In genomic region chr1:53120659-53121058, GRCh38 we compare ENCODE assay signal across 2 cellular contexts.
TF ChIP-seq lines count a peak whose summit lies in the region.

No MANE protein-coding gene starts in this region.

TF ChIP-seq in GM23338, 12 proteins besides CTCF, POLR2A, EP300 and RAD21:
- TF ChIP-seq, protein P1, sequence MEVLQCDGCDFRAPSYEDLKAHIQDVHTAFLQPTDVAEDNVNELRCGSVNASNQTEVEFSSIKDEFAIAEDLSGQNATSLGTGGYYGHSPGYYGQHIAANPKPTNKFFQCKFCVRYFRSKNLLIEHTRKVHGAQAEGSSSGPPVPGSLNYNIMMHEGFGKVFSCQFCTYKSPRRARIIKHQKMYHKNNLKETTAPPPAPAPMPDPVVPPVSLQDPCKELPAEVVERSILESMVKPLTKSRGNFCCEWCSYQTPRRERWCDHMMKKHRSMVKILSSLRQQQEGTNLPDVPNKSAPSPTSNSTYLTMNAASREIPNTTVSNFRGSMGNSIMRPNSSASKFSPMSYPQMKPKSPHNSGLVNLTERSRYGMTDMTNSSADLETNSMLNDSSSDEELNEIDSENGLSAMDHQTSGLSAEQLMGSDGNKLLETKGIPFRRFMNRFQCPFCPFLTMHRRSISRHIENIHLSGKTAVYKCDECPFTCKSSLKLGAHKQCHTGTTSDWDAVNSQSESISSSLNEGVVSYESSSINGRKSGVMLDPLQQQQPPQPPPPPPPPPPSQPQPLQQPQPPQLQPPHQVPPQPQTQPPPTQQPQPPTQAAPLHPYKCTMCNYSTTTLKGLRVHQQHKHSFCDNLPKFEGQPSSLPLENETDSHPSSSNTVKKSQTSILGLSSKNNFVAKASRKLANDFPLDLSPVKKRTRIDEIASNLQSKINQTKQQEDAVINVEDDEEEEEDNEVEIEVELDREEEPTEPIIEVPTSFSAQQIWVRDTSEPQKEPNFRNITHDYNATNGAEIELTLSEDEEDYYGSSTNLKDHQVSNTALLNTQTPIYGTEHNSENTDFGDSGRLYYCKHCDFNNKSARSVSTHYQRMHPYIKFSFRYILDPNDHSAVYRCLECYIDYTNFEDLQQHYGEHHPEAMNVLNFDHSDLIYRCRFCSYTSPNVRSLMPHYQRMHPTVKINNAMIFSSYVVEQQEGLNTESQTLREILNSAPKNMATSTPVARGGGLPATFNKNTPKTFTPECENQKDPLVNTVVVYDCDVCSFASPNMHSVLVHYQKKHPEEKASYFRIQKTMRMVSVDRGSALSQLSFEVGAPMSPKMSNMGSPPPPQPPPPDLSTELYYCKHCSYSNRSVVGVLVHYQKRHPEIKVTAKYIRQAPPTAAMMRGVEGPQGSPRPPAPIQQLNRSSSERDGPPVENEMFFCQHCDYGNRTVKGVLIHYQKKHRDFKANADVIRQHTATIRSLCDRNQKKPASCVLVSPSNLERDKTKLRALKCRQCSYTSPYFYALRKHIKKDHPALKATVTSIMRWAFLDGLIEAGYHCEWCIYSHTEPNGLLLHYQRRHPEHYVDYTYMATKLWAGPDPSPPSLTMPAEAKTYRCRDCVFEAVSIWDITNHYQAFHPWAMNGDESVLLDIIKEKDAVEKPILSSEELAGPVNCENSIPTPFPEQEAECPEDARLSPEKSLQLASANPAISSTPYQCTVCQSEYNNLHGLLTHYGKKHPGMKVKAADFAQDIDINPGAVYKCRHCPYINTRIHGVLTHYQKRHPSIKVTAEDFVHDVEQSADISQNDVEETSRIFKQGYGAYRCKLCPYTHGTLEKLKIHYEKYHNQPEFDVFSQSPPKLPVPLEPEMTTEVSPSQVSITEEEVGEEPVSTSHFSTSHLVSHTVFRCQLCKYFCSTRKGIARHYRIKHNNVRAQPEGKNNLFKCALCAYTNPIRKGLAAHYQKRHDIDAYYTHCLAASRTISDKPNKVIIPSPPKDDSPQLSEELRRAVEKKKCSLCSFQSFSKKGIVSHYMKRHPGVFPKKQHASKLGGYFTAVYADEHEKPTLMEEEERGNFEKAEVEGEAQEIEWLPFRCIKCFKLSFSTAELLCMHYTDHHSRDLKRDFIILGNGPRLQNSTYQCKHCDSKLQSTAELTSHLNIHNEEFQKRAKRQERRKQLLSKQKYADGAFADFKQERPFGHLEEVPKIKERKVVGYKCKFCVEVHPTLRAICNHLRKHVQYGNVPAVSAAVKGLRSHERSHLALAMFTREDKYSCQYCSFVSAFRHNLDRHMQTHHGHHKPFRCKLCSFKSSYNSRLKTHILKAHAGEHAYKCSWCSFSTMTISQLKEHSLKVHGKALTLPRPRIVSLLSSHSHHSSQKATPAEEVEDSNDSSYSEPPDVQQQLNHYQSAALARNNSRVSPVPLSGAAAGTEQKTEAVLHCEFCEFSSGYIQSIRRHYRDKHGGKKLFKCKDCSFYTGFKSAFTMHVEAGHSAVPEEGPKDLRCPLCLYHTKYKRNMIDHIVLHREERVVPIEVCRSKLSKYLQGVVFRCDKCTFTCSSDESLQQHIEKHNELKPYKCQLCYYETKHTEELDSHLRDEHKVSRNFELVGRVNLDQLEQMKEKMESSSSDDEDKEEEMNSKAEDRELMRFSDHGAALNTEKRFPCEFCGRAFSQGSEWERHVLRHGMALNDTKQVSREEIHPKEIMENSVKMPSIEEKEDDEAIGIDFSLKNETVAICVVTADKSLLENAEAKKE (CRISPR knock-in tag; IDR thresholded peaks at IDR 0.05): no peak

TF ChIP-seq in H1, 55 proteins besides CTCF, POLR2A, EP300 and RAD21:
- no peak for TF ChIP-seq NANOG (IDR thresholded peaks at IDR 0.05; ENCODE audit: insufficient read depth, low read depth, low read length, poor library complexity, severe bottlenecking)
- TF ChIP-seq HDAC2 (IDR thresholded peaks at IDR 0.05; ENCODE audit: borderline replicate concordance in 1 of 2, low read depth in 2 of 2, low read length in 2 of 2): no peak
- TF ChIP-seq RFX5 (IDR thresholded peaks at IDR 0.05; ENCODE audit: borderline replicate concordance, low read depth, low read length): no peak
- no peak for TF ChIP-seq BACH1 (IDR thresholded peaks at IDR 0.05; ENCODE audit: low read length)
- no peak for TF ChIP-seq SP2 (IDR thresholded peaks at IDR 0.05; ENCODE audit: low read length)
- no peak for TF ChIP-seq ATF2 (IDR thresholded peaks at IDR 0.05; ENCODE audit: low read length)
- no peak for TF ChIP-seq SRF (IDR thresholded peaks at IDR 0.05; ENCODE audit: low read depth, low read length)
- TF ChIP-seq PHF8 (conservative IDR thresholded peaks at IDR 0.05; ENCODE audit: low read depth, low read length): no peak
- no peak for TF ChIP-seq ATF3 (IDR thresholded peaks at IDR 0.05; ENCODE audit: insufficient read depth, low read depth, low read length)
- TF ChIP-seq CEBPB (IDR thresholded peaks at IDR 0.05; ENCODE audit: low read depth, low read length): no peak
- no peak for TF ChIP-seq CHD7 (IDR thresholded peaks at IDR 0.05; ENCODE audit: insufficient replicate concordance, low read length)
- no peak for TF ChIP-seq CBX8 (IDR thresholded peaks at IDR 0.05; ENCODE audit: borderline replicate concordance, low read depth, low read length)
- TF ChIP-seq CHD2 (IDR thresholded peaks at IDR 0.05; ENCODE audit: low read length): no peak
- TF ChIP-seq HDAC6 (IDR thresholded peaks at IDR 0.05; ENCODE audit: low read depth, low read length): no peak
- TF ChIP-seq, protein P2, sequence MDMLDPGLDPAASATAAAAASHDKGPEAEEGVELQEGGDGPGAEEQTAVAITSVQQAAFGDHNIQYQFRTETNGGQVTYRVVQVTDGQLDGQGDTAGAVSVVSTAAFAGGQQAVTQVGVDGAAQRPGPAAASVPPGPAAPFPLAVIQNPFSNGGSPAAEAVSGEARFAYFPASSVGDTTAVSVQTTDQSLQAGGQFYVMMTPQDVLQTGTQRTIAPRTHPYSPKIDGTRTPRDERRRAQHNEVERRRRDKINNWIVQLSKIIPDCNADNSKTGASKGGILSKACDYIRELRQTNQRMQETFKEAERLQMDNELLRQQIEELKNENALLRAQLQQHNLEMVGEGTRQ (IDR thresholded peaks at IDR 0.05; ENCODE audit: low read length): no peak
- TF ChIP-seq CREB1 (IDR thresholded peaks at IDR 0.05): no peak
